Comparison of ENCODE assay signal across 26 cellular contexts in genomic region chr10:130983749-130984148, GRCh38.
"Had no signal": no experiment of that assay in that cellular context is flagged by ENCODE, and none has a peak within 500 bp of the region (broad histone marks: within the 10 kb centered on the region; RNA-seq: fewer than 3 reads in every experiment).

No MANE protein-coding gene starts in this region.

- H3K36me3 ChIP-seq: left ventricle myocardium inferior, pancreas, prostate gland, stomach, thyroid gland, transverse colon, upper lobe of left lung, vagina had no signal

- H3K4me1 Mint-ChIP-seq: naive thymus-derived CD4-positive, alpha-beta T cell; stimulated activated naive B cell treated with anti-CD40 and anti-IgM and Interleukin-4, amounts not matched to agents 10 μg/mL and 1 μg/mL and 100 μg/mL, for 72 hours had no signal

- H3K4me3 ChIP-seq: left ventricle myocardium inferior, lung, mucosa of descending colon, pancreas, prostate gland, skin epidermis, stomach, testis, thyroid gland, transverse colon, upper lobe of left lung, vagina had no signal

- H3K36me3 Mint-ChIP-seq: natural killer cell treated with Interleukin-12 subunit alpha and Interleukin-12 subunit beta and Interleukin-15 and Interleukin-18, amount 100 ng/mL, for 72 hours; stimulated activated naive B cell treated with anti-CD40 and anti-IgM and Interleukin-4, amounts not matched to agents 10 μg/mL and 1 μg/mL and 100 μg/mL, for 72 hours had no signal

- H3K27ac ChIP-seq: left ventricle myocardium inferior, pancreas, prostate gland, skin epidermis, stomach, testis, thyroid gland, transverse colon, upper lobe of left lung, vagina had no signal

- H3K4me3 Mint-ChIP-seq: naive thymus-derived CD4-positive, alpha-beta T cell; natural killer cell treated with Interleukin-12 subunit alpha and Interleukin-12 subunit beta and Interleukin-15 and Interleukin-18, amount 100 ng/mL, for 72 hours; stimulated activated naive B cell treated with anti-CD40 and anti-IgM and Interleukin-4, amounts not matched to agents 10 μg/mL and 1 μg/mL and 100 μg/mL, for 72 hours had no signal

- H3K27me3 ChIP-seq: testis, thyroid gland, transverse colon, upper lobe of left lung, vagina had no signal

- H3K9me3 ChIP-seq: pancreas, prostate gland, stomach, testis, thyroid gland, upper lobe of left lung, vagina had no signal

- H3K27ac Mint-ChIP-seq: naive thymus-derived CD4-positive, alpha-beta T cell; natural killer cell treated with Interleukin-12 subunit alpha and Interleukin-12 subunit beta and Interleukin-15 and Interleukin-18, amount 100 ng/mL, for 72 hours; stimulated activated naive B cell treated with anti-CD40 and anti-IgM and Interleukin-4, amounts not matched to agents 10 μg/mL and 1 μg/mL and 100 μg/mL, for 72 hours had no signal

- H3K4me1 ChIP-seq: left ventricle myocardium inferior, pancreas, prostate gland, stomach, testis, thyroid gland, transverse colon, upper lobe of left lung, vagina had no signal

- DNase-seq: islet precursor cell; left ventricle myocardium inferior; midbrain; mucosa of descending colon; naive thymus-derived CD4-positive, alpha-beta T cell; nucleus accumbens; pancreas; posterior cingulate gyrus; retina; right cardiac atrium; stimulated activated CD4-positive, alpha-beta T cell treated with anti-CD3 and anti-CD28 coated beads, Interleukin-12 subunit alpha, Interleukin-12 subunit beta, amount 100 ng/mL, for 4 hours; stimulated activated CD4-positive, alpha-beta T cell treated with anti-CD3 and anti-CD28 coated beads, Interleukin-15, amount 100 ng/mL, for 24 hours; stimulated activated CD4-positive, alpha-beta T cell treated with anti-CD3 and anti-CD28 coated beads, Interleukin-2, amount 100 ng/mL, for 24 hours; stimulated activated CD4-positive, alpha-beta T cell treated with anti-CD3 and anti-CD28 coated beads, Interleukin-4, amount 100 ng/mL, for 1 hour; stimulated activated naive B cell treated with anti-CD40 and anti-IgM and Interleukin-4, amounts not matched to agents 10 μg/mL and 1 μg/mL and 100 μg/mL, for 72 hours; stimulated activated naive CD8-positive, alpha-beta T cell treated with anti-CD3 and anti-CD28 coated beads, Interleukin-15, Interleukin-2, amounts not matched to agents 100 U/mL and 50 U/mL, for 24 hours; stomach; thyroid gland; transverse colon; upper lobe of left lung had no signal

- H3K27me3 Mint-ChIP-seq: natural killer cell treated with Interleukin-12 subunit alpha and Interleukin-12 subunit beta and Interleukin-15 and Interleukin-18, amount 100 ng/mL, for 72 hours had no signal
